10 cellular contexts compared by ENCODE assay signal in genomic region chr2:234880551-234881211, GRCh38.
DNase-seq lines count a peak whose midpoint lies in the region; ATAC-seq, FAIRE-seq and TF ChIP-seq lines count a peak whose summit lies in the region.
"Had no signal": no experiment of that assay in that cellular context is flagged by ENCODE, and none has a peak within 500 bp of the region (broad histone marks: within the 10 kb centered on the region; RNA-seq: fewer than 3 reads in every experiment).

No MANE protein-coding gene starts in this region.

- intact Hi-C loops in dorsolateral prefrontal cortex (cut with DNase I), result loop anchor here (2.0 to 10.0 kb wide), 5 partner anchors 72 to 227 kb away; partner anchors contain the start of gene SH3BP4 (in 1 of the 2)

- peak overlapping the region; percentile 71 for H3K4me2 ChIP-seq in KMS-11
- peak overlapping the region; percentile 80 for H3K4me2 ChIP-seq in astrocyte (ENCODE audit: low read length)
- peak overlapping the region; percentile 23 for H3K4me2 ChIP-seq in mesenchymal stem cell (ENCODE audit: low read length, poor library complexity, severe bottlenecking)

- H3K18ac ChIP-seq in mesenchymal stem cell (ENCODE audit: low read depth in 1 of 2, low read length in 2 of 2), result no peak overlapping the region

- H4K8ac ChIP-seq in mesenchymal stem cell (ENCODE audit: low read length), result no peak overlapping the region

- H2BK5ac ChIP-seq in mesenchymal stem cell (ENCODE audit: low read depth, low read length, poor library complexity, severe bottlenecking), result peak overlapping the region; percentile 2

- H3K9me3 Mint-ChIP-seq in astrocyte (ENCODE audit: unreplicated experiment), result peaks cover 14% of the 10 kb centered on the region
- H3K9me3 Mint-ChIP-seq in natural killer cell treated with Interleukin-12 subunit alpha and Interleukin-12 subunit beta and Interleukin-15 and Interleukin-18, amount 100 ng/mL, for 72 hours, result no peaks in the 10 kb centered on the region

- peaks cover 25% of the 10 kb centered on the region for H3K4me1 Mint-ChIP-seq in astrocyte (ENCODE audit: low read depth, unreplicated experiment)
- no peaks in the 10 kb centered on the region for H3K4me1 Mint-ChIP-seq in natural killer cell treated with Interleukin-12 subunit alpha and Interleukin-12 subunit beta and Interleukin-15 and Interleukin-18, amount 100 ng/mL, for 72 hours (ENCODE audit: low read depth in 2 of 2)

- H3K27ac Mint-ChIP-seq in astrocyte (ENCODE audit: unreplicated experiment), result peak overlapping the region; percentile 95
- no peak overlapping the region for H3K27ac Mint-ChIP-seq in natural killer cell treated with Interleukin-12 subunit alpha and Interleukin-12 subunit beta and Interleukin-15 and Interleukin-18, amount 100 ng/mL, for 72 hours

- H3K36me3 ChIP-seq in KMS-11 (ENCODE audit: insufficient read depth), result no peaks in the 10 kb centered on the region
- H3K36me3 ChIP-seq in astrocyte (ENCODE audit: insufficient read depth, low read length), result no peaks in the 10 kb centered on the region
- no peaks in the 10 kb centered on the region for H3K36me3 ChIP-seq in mesenchymal stem cell (ENCODE audit: control insufficient read depth in 1 of 2, insufficient read depth in 2 of 2, low read depth in 1 of 2, low read length in 2 of 2)

- peak overlapping the region; percentile 22 to 32 for H2BK12ac ChIP-seq in mesenchymal stem cell (ENCODE audit: low read length in 2 of 2)

- no peaks in the 10 kb centered on the region for H4K20me1 ChIP-seq in KMS-11 (ENCODE audit: insufficient read depth)
- H4K20me1 ChIP-seq in astrocyte (ENCODE audit: insufficient read depth, low read length), result no peaks in the 10 kb centered on the region

- H2BK15ac ChIP-seq in mesenchymal stem cell (ENCODE audit: low read depth, poor library complexity, severe bottlenecking), result no peak overlapping the region

- no peak for FAIRE-seq in astrocyte (lab: Jason Lieb, UNC)

- H3K79me1 ChIP-seq in mesenchymal stem cell (replicated peaks; ENCODE audit: low read length, poor library complexity, severe bottlenecking), result no peaks in the 10 kb centered on the region

- H3K4me3 ChIP-seq in KMS-11 (IDR thresholded peaks at IDR 0.05; ENCODE audit: insufficient read depth, low read depth, low read length), result no peak overlapping the region
- H3K4me3 ChIP-seq in astrocyte (ENCODE audit: insufficient read depth, low read depth, low read length), result peak overlapping the region; percentile 3
- H3K4me3 ChIP-seq in mesenchymal stem cell (ENCODE audit: insufficient read depth in 1 of 2, low read depth in 1 of 2, low read length in 2 of 2), result peak overlapping the region in 1 of 2 experiments; percentile 58
- H3K4me3 ChIP-seq in dorsolateral prefrontal cortex, result peak overlapping the region in 1 of 59 donors; percentile 11

- 27% methylated on average over 7 of the region's 7 CpGs for WGBS in mesenchymal stem cell

- no peak overlapping the region for H3K4me3 Mint-ChIP-seq in astrocyte (ENCODE audit: unreplicated experiment)
- H3K4me3 Mint-ChIP-seq in natural killer cell treated with Interleukin-12 subunit alpha and Interleukin-12 subunit beta and Interleukin-15 and Interleukin-18, amount 100 ng/mL, for 72 hours, result no peak overlapping the region

- H2AK5ac ChIP-seq in mesenchymal stem cell (ENCODE audit: low read length, severe bottlenecking), result peak overlapping the region; percentile 14

- H2AFZ ChIP-seq in KMS-11 (ENCODE audit: low read depth), result peak overlapping the region; percentile 78; the same call in 1 of the 2 replicates
- H2AFZ ChIP-seq in astrocyte (ENCODE audit: low read depth, low read length), result no peak overlapping the region
- no peak overlapping the region for H2AFZ ChIP-seq in mesenchymal stem cell (ENCODE audit: low read depth, low read length)

- H3K27me3 ChIP-seq in KMS-11 (ENCODE audit: insufficient read depth, low read depth) (no peaks in the 10 kb centered on the region), astrocyte (ENCODE audit: insufficient read depth, low read length) (no peaks in the 10 kb centered on the region), mesenchymal stem cell (ENCODE audit: control insufficient read depth in 1 of 2, insufficient read depth in 1 of 2, low read length in 2 of 2) (no peaks in the 10 kb centered on the region), dorsolateral prefrontal cortex (peaks cover 0 to 6% (median 0%) of the 10 kb centered on the region in 45 donors)

- ATAC-seq in HG03097 (IDR thresholded peaks at IDR 0.05; ENCODE audit: low FRiP score, unreplicated experiment) (no peak), HG02588 (IDR thresholded peaks at IDR 0.05; ENCODE audit: unreplicated experiment) (no peak)
- no peak for ATAC-seq in natural killer cell treated with Interleukin-12 subunit alpha and Interleukin-12 subunit beta and Interleukin-15 and Interleukin-18, amount 100 ng/mL, for 72 hours

- H3K9me3 ChIP-seq in astrocyte (ENCODE audit: insufficient read depth, low read depth, low read length), result no peaks in the 10 kb centered on the region
- H3K9me3 ChIP-seq in mesenchymal stem cell (ENCODE audit: control insufficient read depth, low read length), result no peaks in the 10 kb centered on the region

- no peaks in the 10 kb centered on the region for H3K36me3 Mint-ChIP-seq in astrocyte (ENCODE audit: low read depth, unreplicated experiment)
- no peaks in the 10 kb centered on the region for H3K36me3 Mint-ChIP-seq in natural killer cell treated with Interleukin-12 subunit alpha and Interleukin-12 subunit beta and Interleukin-15 and Interleukin-18, amount 100 ng/mL, for 72 hours

- no peak overlapping the region for H4K91ac ChIP-seq in mesenchymal stem cell (ENCODE audit: low read length)

- no peak overlapping the region for H3K14ac ChIP-seq in mesenchymal stem cell (ENCODE audit: low read length in 2 of 2)

- H3K9ac ChIP-seq in KMS-11 (no peak overlapping the region), astrocyte (ENCODE audit: low read length) (peak overlapping the region; percentile 82), mesenchymal stem cell (ENCODE audit: low read length) (peak overlapping the region; percentile 46)

- no peak for TF ChIP-seq CTCF in KMS-11 (conservative IDR thresholded peaks at IDR 0.05; ENCODE audit: low read depth, low read length)
- no peak for TF ChIP-seq CTCF in astrocyte (IDR thresholded peaks at IDR 0.05; ENCODE audit: insufficient read depth, low read depth, low read length)
- no peak for TF ChIP-seq CTCF in dorsolateral prefrontal cortex (IDR thresholded peaks at IDR 0.05 in 54 of 56, conservative IDR thresholded peaks at IDR 0.05 in 2 of 56; ENCODE audit: low read depth in 1 of 56, partially characterized antibody in 56 of 56)

- H3K27me3 Mint-ChIP-seq in astrocyte (ENCODE audit: low read depth, unreplicated experiment), result no peaks in the 10 kb centered on the region
- peaks cover 18 to 21% of the 10 kb centered on the region in 2 donors for H3K27me3 Mint-ChIP-seq in natural killer cell treated with Interleukin-12 subunit alpha and Interleukin-12 subunit beta and Interleukin-15 and Interleukin-18, amount 100 ng/mL, for 72 hours

- H2BK120ac ChIP-seq in mesenchymal stem cell (ENCODE audit: low read depth, low read length), result no peak overlapping the region

- H3K4me1 ChIP-seq in KMS-11 (ENCODE audit: low read depth, poor library complexity, severe bottlenecking) (peaks cover 25% of the 10 kb centered on the region), astrocyte (ENCODE audit: insufficient read depth, low read length) (peaks cover 20% of the 10 kb centered on the region), mesenchymal stem cell (ENCODE audit: control insufficient read depth, insufficient read depth, low read depth, low read length) (peaks cover 8% of the 10 kb centered on the region)

- no peak overlapping the region for H3K23ac ChIP-seq in mesenchymal stem cell (ENCODE audit: low read length in 2 of 2)

- H3K27ac ChIP-seq in KMS-11, result no peak overlapping the region
- H3K27ac ChIP-seq in astrocyte (ENCODE audit: low read depth, low read length), result peak overlapping the region; percentile 94
- peak overlapping the region; percentile 76 for H3K27ac ChIP-seq in mesenchymal stem cell (ENCODE audit: low read length, poor library complexity, severe bottlenecking)
- H3K27ac ChIP-seq in dorsolateral prefrontal cortex, result no peak overlapping the region

- peak overlapping the region in 1 of 2 experiments; percentile 12 for H3K4ac ChIP-seq in mesenchymal stem cell (ENCODE audit: low read depth in 1 of 2, low read length in 2 of 2)

- H3K79me2 ChIP-seq in KMS-11 (ENCODE audit: insufficient read depth, low read depth), result no peaks in the 10 kb centered on the region
- H3K79me2 ChIP-seq in astrocyte (ENCODE audit: insufficient read depth, low read length), result no peaks in the 10 kb centered on the region

- DNase-seq in EH (ENCODE audit: low read depth), result peak; percentile 67
- DNase-seq in astrocyte (ENCODE audit: low read depth), result peak; percentile 99
- peak; percentile 82 for DNase-seq in mesenchymal stem cell
- DNase-seq in dorsolateral prefrontal cortex, result no peak
- DNase-seq in natural killer cell treated with Interleukin-12 subunit alpha and Interleukin-12 subunit beta and Interleukin-15 and Interleukin-18, amount 100 ng/mL, for 72 hours (ENCODE audit: low spot score), result no peak
- DNase-seq: H7, NCI-H1105 treated with DMSO at 0.1 percent for 48 hours had no signal

Comparison
In these comparisons a context has a peak if more than half of its experiments do, and no peak if none do; other contexts are left out.
1. DNase-seq: peak in EH (single experiment), astrocyte (single experiment) and mesenchymal stem cell (single experiment); none in dorsolateral prefrontal cortex (0 of 10) and natural killer cell treated with Interleukin-12 subunit alpha and Interleukin-12 subunit beta and Interleukin-15 and Interleukin-18, amount 100 ng/mL, for 72 hours (single experiment).
2. H3K27ac ChIP-seq: peak in astrocyte (single experiment) and mesenchymal stem cell (single experiment); none in KMS-11 (single experiment) and dorsolateral prefrontal cortex (0 of 59).
3. H3K4me2 ChIP-seq: peak in every context shown above with its lines; median percentile 80 in astrocyte; 71 in KMS-11; 23 in mesenchymal stem cell.